1 cellular context compared by ENCODE assay signal in genomic region chr9:114327749-114328148, GRCh38.
TF ChIP-seq lines count a peak whose summit lies in the region.

No MANE protein-coding gene starts in this region.

TF ChIP-seq in K562, 482 proteins besides CTCF, POLR2A, EP300 and RAD21 (continued from another document):
- TF ChIP-seq CREB5 (CRISPR knock-in tag; IDR thresholded peaks at IDR 0.05) (no peak), ATF1 (CRISPR knock-in tag; IDR thresholded peaks at IDR 0.05) (0 out of 2 replicates have a peak, but pooled peaks have one; percentile 12), ATF1 (tag; IDR thresholded peaks at IDR 0.05) (no peak)
